In genomic region chr15:77543159-77543882, GRCh38 we compare ENCODE assay signal across 8 cellular contexts.
A peak's percentile ranks its signal among the peaks of the same experiment; 100 is the strongest.
DNase-seq lines count a peak whose midpoint lies in the region; ATAC-seq and TF ChIP-seq lines count a peak whose summit lies in the region.

No MANE protein-coding gene starts in this region.

- no peaks in the 10 kb centered on the region for H3K79me2 ChIP-seq in KMS-11 (ENCODE audit: insufficient read depth, low read depth)

- H3K27ac Mint-ChIP-seq in CD4-positive, alpha-beta T cell: no peak overlapping the region
- H3K27ac Mint-ChIP-seq in nephron: peak overlapping the region in 2 of 3 experiments; percentile 71 to 83

- peak overlapping the region; percentile 43 for H3K4me3 ChIP-seq in KMS-11 (IDR thresholded peaks at IDR 0.05; ENCODE audit: insufficient read depth, low read depth, low read length)

- no peaks in the 10 kb centered on the region for H3K36me3 ChIP-seq in KMS-11 (ENCODE audit: insufficient read depth)

- peak overlapping the region; percentile 97 for H2AFZ ChIP-seq in KMS-11 (ENCODE audit: low read depth)

- no peaks in the 10 kb centered on the region for H3K9me3 ChIP-seq in CD4-positive, alpha-beta T cell (ENCODE audit: control insufficient read depth, low read length)

- no peaks in the 10 kb centered on the region for H3K36me3 Mint-ChIP-seq in CD4-positive, alpha-beta T cell (ENCODE audit: low read depth)
- H3K36me3 Mint-ChIP-seq in nephron (ENCODE audit: low read depth): no peaks in the 10 kb centered on the region

- no peak overlapping the region for H3K27ac ChIP-seq in CD4-positive, alpha-beta T cell (ENCODE audit: low read depth, low read length)
- no peak overlapping the region for H3K27ac ChIP-seq in KMS-11

- no peaks in the 10 kb centered on the region for H3K27me3 ChIP-seq in CD4-positive, alpha-beta T cell (ENCODE audit: control insufficient read depth, insufficient read depth, low read length)
- H3K27me3 ChIP-seq in KMS-11 (ENCODE audit: insufficient read depth, low read depth): peaks cover 20% of the 10 kb centered on the region; the same call in 1 of the 2 replicates

- intact Hi-C loops in CD4-positive, alpha-beta T cell (cut with DNase I, micrococcal nuclease): loop anchor here (1.0 to 5.0 kb wide), 5 partner anchors 357 to 1351 kb away; no protein-coding TSS in a partner anchor

- peak; percentile 88 for TF ChIP-seq CTCF in CD4-positive, alpha-beta T cell (IDR thresholded peaks at IDR 0.05)
- TF ChIP-seq CTCF in KMS-11 (conservative IDR thresholded peaks at IDR 0.05; ENCODE audit: low read depth, low read length): peak; percentile 95
- peak; percentile 97 to 99 (median 98) for TF ChIP-seq CTCF in nephron (IDR thresholded peaks at IDR 0.05; ENCODE audit: unreplicated experiment in 3 of 3)

- peak overlapping the region; percentile 93 for H3K4me2 ChIP-seq in KMS-11

- peaks cover 5% of the 10 kb centered on the region for H3K4me1 Mint-ChIP-seq in CD4-positive, alpha-beta T cell (ENCODE audit: low read depth)
- H3K4me1 Mint-ChIP-seq in nephron: peaks cover 45% of the 10 kb centered on the region

- peak; percentile 94 for ATAC-seq in CD4-positive, alpha-beta T cell (ENCODE audit: poor library complexity)
- peak; percentile 72 for ATAC-seq in GM19467 (IDR thresholded peaks at IDR 0.05; ENCODE audit: unreplicated experiment)

- POLR2A ChIA-PET in CD4-positive, alpha-beta T cell (lab: Charles Lee): interaction anchor here (1.1 to 1.2 kb wide), 2 partner anchors 9 to 602 kb away, joined by 3 to 4 read pairs; no protein-coding TSS in a partner anchor

- DNase-seq in CD4-positive, alpha-beta T cell: peak; percentile 54 to 77 (median 64)
- DNase-seq in RKO (ENCODE audit: low spot score) (peak; percentile 87), fibroblast of peridontal ligament (ENCODE audit: extremely low read depth) (peak; percentile 83)
- peak; percentile 47 to 57 for DNase-seq in activated T-helper 1 cell treated with anti-CD3 and anti-CD28 coated beads, Interleukin-2, amount 50 U/mL, for 16 hours (ENCODE audit: low read depth in 1 of 2, low spot score in 1 of 2)
- DNase-seq in stimulated activated naive CD4-positive, alpha-beta T cell (lab: John Stamatoyannopoulos, UW): peak; percentile 28 to 78 (median 56)

- peak overlapping the region; percentile 80 for H3K4me3 Mint-ChIP-seq in CD4-positive, alpha-beta T cell
- H3K4me3 Mint-ChIP-seq in nephron: peak overlapping the region; percentile 48 to 61 (median 56)

- H3K27me3 Mint-ChIP-seq in CD4-positive, alpha-beta T cell: no peaks in the 10 kb centered on the region
- H3K27me3 Mint-ChIP-seq in nephron (ENCODE audit: low read depth): peaks cover 22% of the 10 kb centered on the region

- no peaks in the 10 kb centered on the region for H3K4me1 ChIP-seq in KMS-11 (ENCODE audit: low read depth, poor library complexity, severe bottlenecking)

- H3K9me3 Mint-ChIP-seq in CD4-positive, alpha-beta T cell: no peaks in the 10 kb centered on the region
- H3K9me3 Mint-ChIP-seq in nephron: no peaks in the 10 kb centered on the region

- no peaks in the 10 kb centered on the region for H4K20me1 ChIP-seq in KMS-11 (ENCODE audit: insufficient read depth)

- H3K9ac ChIP-seq in KMS-11: peak overlapping the region; percentile 75

- CTCF ChIA-PET in CD4-positive, alpha-beta T cell (lab: Charles Lee): interaction anchor here (0.5 to 2.0 kb wide), 18 partner anchors 8 to 603 kb away, joined by 3 to 6 read pairs (median 3); no protein-coding TSS in a partner anchor
